1 cellular context compared by ENCODE assay signal in genomic region chr1:236754525-236755210, GRCh38.
TF ChIP-seq lines count a peak whose summit lies in the region.

No MANE protein-coding gene starts in this region.

TF ChIP-seq in HepG2, 621 proteins besides CTCF, POLR2A, EP300 and RAD21:
- TF ChIP-seq TRAFD1 (CRISPR knock-in tag; IDR thresholded peaks at IDR 0.05; ENCODE audit: borderline replicate concordance) (no peak), DR1 (CRISPR knock-in tag; IDR thresholded peaks at IDR 0.05) (no peak), SKI (IDR thresholded peaks at IDR 0.05; ENCODE audit: partially characterized antibody) (no peak), PAWR (CRISPR knock-in tag; IDR thresholded peaks at IDR 0.05; ENCODE audit: borderline replicate concordance) (no peak), CREM (IDR thresholded peaks at IDR 0.05) (no peak), CREM (CRISPR knock-in tag; IDR thresholded peaks at IDR 0.05) (no peak), ATF1 (CRISPR knock-in tag; IDR thresholded peaks at IDR 0.05) (no peak), POLR2AphosphoS5 (IDR thresholded peaks at IDR 0.05; ENCODE audit: low read depth, low read length) (no peak), ZNF782 (CRISPR knock-in tag; IDR thresholded peaks at IDR 0.05; ENCODE audit: borderline replicate concordance) (no peak), CENPX (CRISPR knock-in tag; IDR thresholded peaks at IDR 0.05) (no peak), SPEN (CRISPR knock-in tag; IDR thresholded peaks at IDR 0.05; ENCODE audit: low read depth) (no peak), UBTF (CRISPR knock-in tag; IDR thresholded peaks at IDR 0.05) (no peak), ZBTB7A (CRISPR knock-in tag; IDR thresholded peaks at IDR 0.05) (no peak), ZNF839 (CRISPR knock-in tag; IDR thresholded peaks at IDR 0.05; ENCODE audit: borderline replicate concordance) (no peak), TFAP4 (IDR thresholded peaks at IDR 0.05; ENCODE audit: borderline replicate concordance, low read depth) (no peak), SOX6 (IDR thresholded peaks at IDR 0.05) (no peak), SOX6 (CRISPR knock-in tag; IDR thresholded peaks at IDR 0.05) (no peak), FOXP4 (CRISPR knock-in tag; IDR thresholded peaks at IDR 0.05) (no peak), KDM1A (CRISPR knock-in tag; IDR thresholded peaks at IDR 0.05) (no peak), ZNF318 (CRISPR knock-in tag; IDR thresholded peaks at IDR 0.05) (no peak), CEBPG (CRISPR knock-in tag; IDR thresholded peaks at IDR 0.05) (no peak), ZFP41 (CRISPR knock-in tag; IDR thresholded peaks at IDR 0.05; ENCODE audit: borderline replicate concordance) (no peak)
TF ChIP-seq in HepG2: peak in this region for 0.
